8 cellular contexts compared by ENCODE assay signal in genomic region chr4:56104188-56104587, GRCh38.
"Had no signal": no experiment of that assay in that cellular context is flagged by ENCODE, and none has a peak within 500 bp of the region (broad histone marks: within the 10 kb centered on the region; RNA-seq: fewer than 3 reads in every experiment).

No MANE protein-coding gene starts in this region.

- H3K27me3 Mint-ChIP-seq: IgD-negative memory B cell had no signal

- DNase-seq: GM23248, GOT3, H7, HFFc6, KBM-7 had no signal

- H3K4me3 ChIP-seq: GM23248, HAP-1 had no signal

- H3K36me3 ChIP-seq: HAP-1 had no signal

- H3K27ac ChIP-seq: GM23248, HL-60 had no signal

- H3K4me3 Mint-ChIP-seq: HFFc6, IgD-negative memory B cell had no signal

- H3K36me3 Mint-ChIP-seq: IgD-negative memory B cell had no signal

- H3K27ac Mint-ChIP-seq: HFFc6, IgD-negative memory B cell had no signal

- H3K9me3 Mint-ChIP-seq: HFFc6, IgD-negative memory B cell had no signal

- H3K9me3 ChIP-seq: HAP-1 had no signal
